Comparison of ENCODE assay signal across 18 cellular contexts in genomic region chr5:176713409-176713808, GRCh38.
"Had no signal": no experiment of that assay in that cellular context is flagged by ENCODE, and none has a peak within 500 bp of the region (broad histone marks: within the 10 kb centered on the region; RNA-seq: fewer than 3 reads in every experiment).

No MANE protein-coding gene starts in this region.

- H3K4me1 ChIP-seq: SJCRH30 had no signal

- DNase-seq: IMR-90, Karpas-422, KG1, MM.1S, NCI-H1092 treated with DMSO at 0.1 percent for 48 hours, NCI-H1436, NCI-H1694, NCI-H187 treated with DMSO at 0.1 percent for 48 hours, NCI-H2081, NCI-H2107, NCI-H2227 treated with DMSO at 0.1 percent for 48 hours, NCI-H446, NCI-H510A, NCI-H524 treated with DMSO at 0.1 percent for 48 hours, NCI-H774, SHP77 treated with DMSO at 0.1 percent for 48 hours had no signal

- H3K4me3 ChIP-seq: SJCRH30 had no signal

- H3K36me3 ChIP-seq: SJCRH30 had no signal

- H3K27ac ChIP-seq: RWPE1, SJCRH30 had no signal

- H3K9me3 ChIP-seq: SJCRH30 had no signal
